ENCODE assay signal across 37 cellular contexts in genomic region chr17:81546906-81547613, GRCh38.
"Had no signal": no experiment of that assay in that cellular context is flagged by ENCODE, and none has a peak within 500 bp of the region (broad histone marks: within the 10 kb centered on the region; RNA-seq: fewer than 3 reads in every experiment).

No MANE protein-coding gene starts in this region.

- FAIRE-seq: RCC 7860 had no signal

- ATAC-seq: activated T-cell treated with anti-CD3 and anti-CD28 coated beads, Interleukin-2, amount 50 U/mL, for 72 hours; activated T-helper 17 cell treated with anti-CD3 and anti-CD28 coated beads, Interleukin-2, amount 50 U/mL, for 72 hours; PC-3 had no signal

- H3K9me3 ChIP-seq: MG63 had no signal

- DNase-seq: activated B cell treated with CpG ODN at 0.5 μM for 24 hours; activated CD4-positive, alpha-beta memory T cell treated with anti-CD3 and anti-CD28 coated beads, Interleukin-2, amount 10 ng/mL, durations not matched to agents 7 days and 5 days; activated CD4-positive, alpha-beta T cell treated with anti-CD3 and anti-CD28 coated beads for 4 hours; activated CD4-positive, alpha-beta T cell treated with anti-CD3 and anti-CD28 coated beads, Interleukin-2, amount 50 U/mL, for 1 hour; activated CD4-positive, CD25-positive, alpha-beta regulatory T cell treated with anti-CD3 and anti-CD28 coated beads, Interleukin-2, amount 50 U/mL, for 72 hours; activated effector memory CD4-positive, alpha-beta T cell treated with anti-CD3 and anti-CD28 coated beads, Interleukin-2, amount 50 U/mL, for 16 hours; activated naive CD4-positive, alpha-beta T cell; activated naive CD4-positive, alpha-beta T cell treated with anti-CD3 and anti-CD28 coated beads, Interleukin-2, amount 50 U/mL, for 16 hours; activated naive CD8-positive, alpha-beta T cell treated with anti-CD3 and anti-CD28 coated beads for 36 hours; activated T-cell treated with anti-CD3 and anti-CD28 coated beads, Interleukin-2, amount 50 U/mL, for 1 hour; activated T-cell treated with anti-CD3 and anti-CD28 coated beads, Interleukin-2, amount 50 U/mL, for 72 hours; amniotic stem cell; aorta; Kasumi-1; KG1; MG63; NCI-H1048; NCI-H1105 treated with DMSO at 0.1 percent for 48 hours; NCI-H1436; NCI-H1694; NCI-H1930; NCI-H2081 treated with DMSO at 0.1 percent for 48 hours; NCI-H2171; NCI-H510A; NCI-H526; NCI-H748 treated with DMSO at 0.1 percent for 48 hours; NK-92 treated with Interleukin-12 subunit alpha and Interleukin-12 subunit beta, amount 100 ng/mL, for 24 hours; PC-3; Right ventricle myocardium superior; SW 1271; T-helper 1 cell; T-helper 2 cell; T-helper 9 cell had no signal

- H3K4me3 ChIP-seq: cardiac muscle cell, MG63 had no signal

- H3K27me3 ChIP-seq: cardiac muscle cell, MG63 had no signal

- H3K27ac ChIP-seq: cardiac muscle cell, VCaP had no signal
